In the genomic region with DNA sequence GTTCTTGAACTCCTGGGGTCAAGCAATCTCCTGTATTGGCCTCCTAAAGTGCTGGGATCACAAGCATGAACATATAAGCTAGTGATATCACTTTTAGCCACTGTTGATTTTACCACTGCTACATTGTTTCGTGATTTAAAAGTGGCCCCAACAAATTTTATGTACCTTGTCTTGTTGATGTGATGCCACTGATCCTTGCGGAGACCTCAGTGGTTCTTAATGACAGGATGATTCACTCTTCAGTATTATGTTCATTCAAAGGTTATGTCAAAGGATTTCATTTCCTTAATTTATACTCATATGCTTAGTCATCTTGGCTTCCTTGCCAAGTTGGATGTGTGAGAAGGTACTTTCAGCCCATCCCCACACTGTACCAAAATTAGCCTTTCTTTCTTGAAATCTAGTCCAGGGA, we compare ENCODE assay signal across 1 cellular context.
TF ChIP-seq lines count a peak whose summit lies in the region.

No MANE protein-coding gene starts in this region.

TF ChIP-seq in HCT116, 20 proteins besides CTCF, POLR2A, EP300 and RAD21 (continued from another document):
- TF ChIP-seq, protein P1, sequence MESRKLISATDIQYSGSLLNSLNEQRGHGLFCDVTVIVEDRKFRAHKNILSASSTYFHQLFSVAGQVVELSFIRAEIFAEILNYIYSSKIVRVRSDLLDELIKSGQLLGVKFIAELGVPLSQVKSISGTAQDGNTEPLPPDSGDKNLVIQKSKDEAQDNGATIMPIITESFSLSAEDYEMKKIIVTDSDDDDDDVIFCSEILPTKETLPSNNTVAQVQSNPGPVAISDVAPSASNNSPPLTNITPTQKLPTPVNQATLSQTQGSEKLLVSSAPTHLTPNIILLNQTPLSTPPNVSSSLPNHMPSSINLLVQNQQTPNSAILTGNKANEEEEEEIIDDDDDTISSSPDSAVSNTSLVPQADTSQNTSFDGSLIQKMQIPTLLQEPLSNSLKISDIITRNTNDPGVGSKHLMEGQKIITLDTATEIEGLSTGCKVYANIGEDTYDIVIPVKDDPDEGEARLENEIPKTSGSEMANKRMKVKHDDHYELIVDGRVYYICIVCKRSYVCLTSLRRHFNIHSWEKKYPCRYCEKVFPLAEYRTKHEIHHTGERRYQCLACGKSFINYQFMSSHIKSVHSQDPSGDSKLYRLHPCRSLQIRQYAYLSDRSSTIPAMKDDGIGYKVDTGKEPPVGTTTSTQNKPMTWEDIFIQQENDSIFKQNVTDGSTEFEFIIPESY (IDR thresholded peaks at IDR 0.05; ENCODE audit: extremely low read depth, insufficient replicate concordance, low read length) = no peak
- TF ChIP-seq CBX3 (IDR thresholded peaks at IDR 0.05; ENCODE audit: low read depth) (peak; percentile 99), ZFX (IDR thresholded peaks at IDR 0.05) (no peak)
TF ChIP-seq in HCT116: peak in this region for 11.
